In the genomic region with DNA sequence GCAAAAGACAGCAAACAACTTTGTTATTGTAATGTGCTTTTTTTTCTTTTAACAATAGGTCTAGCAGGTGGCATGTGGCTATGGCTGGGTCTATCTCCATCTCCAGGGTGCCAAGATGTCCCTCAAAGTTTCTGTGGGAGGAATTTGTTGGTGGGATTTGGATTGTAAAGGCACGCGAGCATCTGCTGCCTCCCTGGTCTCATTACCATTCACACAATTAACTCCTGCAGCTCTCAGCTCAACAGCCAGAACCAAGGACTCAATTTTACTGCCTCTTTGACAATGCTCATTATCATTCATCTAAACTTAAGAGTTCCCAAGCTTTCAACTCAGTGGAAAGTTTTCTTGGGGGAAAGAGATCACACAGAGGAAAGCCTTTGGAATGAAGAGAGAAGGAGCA, we compare ENCODE assay signal across 20 cellular contexts. TPM values are rescaled to one million over a fixed set of nuclear protein-coding genes. Genes with fewer than 3 reads are reported as not detected.
A peak's percentile ranks its signal among the peaks of the same experiment; 100 is the strongest.
DNase-seq lines count a peak whose midpoint lies in the region; ATAC-seq and TF ChIP-seq lines count a peak whose summit lies in the region.
"Had no signal": no experiment of that assay in that cellular context is flagged by ENCODE, and none has a peak within 500 bp of the region (broad histone marks: within the 10 kb centered on the region; RNA-seq: fewer than 3 reads in every experiment).

No MANE protein-coding gene starts in this region.

- CTCF ChIA-PET in WTC11 (lab: Charles Lee) = no interaction called here

- H3K27ac Mint-ChIP-seq in WTC11 (peak overlapping the region; percentile 97), immature natural killer cell (no peak overlapping the region)
- H3K27ac Mint-ChIP-seq: CD8-positive, alpha-beta T cell; naive thymus-derived CD4-positive, alpha-beta T cell; stimulated activated naive CD8-positive, alpha-beta T cell treated with anti-CD3 and anti-CD28 coated beads, Interleukin-15, Interleukin-2, amounts not matched to agents 100 ng/mL and 50 ng/mL, for 24 hours had no signal

- H3K9me2 ChIP-seq in GM23248 (ENCODE audit: insufficient read depth) = no peaks in the 10 kb centered on the region

- no peaks in the 10 kb centered on the region for H3K79me2 ChIP-seq in GM23248 (ENCODE audit: insufficient read depth)

- no peaks in the 10 kb centered on the region for H3K27me3 ChIP-seq in GM23248 (replicated peaks; ENCODE audit: insufficient read depth)
- no peaks in the 10 kb centered on the region for H3K27me3 ChIP-seq in iPS-18a (ENCODE audit: control insufficient read depth, insufficient read depth, low read length)
- H3K27me3 ChIP-seq in rectal smooth muscle tissue (ENCODE audit: control insufficient read depth, insufficient read depth, low read length) = no peaks in the 10 kb centered on the region
- H3K27me3 ChIP-seq: adrenal gland had no signal

- H3K4me2 ChIP-seq in GM23248 (ENCODE audit: unreplicated experiment) = peak overlapping the region; percentile 94

- TF ChIP-seq CTCF in WTC11 (IDR thresholded peaks at IDR 0.05) = no peak

- H3K4me1 Mint-ChIP-seq in WTC11 = peaks cover 59% of the 10 kb centered on the region
- no peaks in the 10 kb centered on the region for H3K4me1 Mint-ChIP-seq in immature natural killer cell

- no peaks in the 10 kb centered on the region for H4K20me1 ChIP-seq in GM23248 (ENCODE audit: insufficient read depth)

- peak overlapping the region; percentile 77 for H3K27ac ChIP-seq in GM23248
- peak overlapping the region; percentile 43 for H3K27ac ChIP-seq in iPS-18a (ENCODE audit: low read length)
- peak overlapping the region; percentile 72 for H3K27ac ChIP-seq in rectal smooth muscle tissue (ENCODE audit: low read depth, low read length)

- DNase-seq in GM23248 (no peak), WTC11 (ENCODE audit: low spot score) (peak; percentile 35), immature natural killer cell (no peak), KBM-7 (no peak), NCI-H774 (lab: John Stamatoyannopoulos, UW) (no peak)
- DNase-seq: activated CD4-positive, CD25-positive, alpha-beta regulatory T cell; adrenal gland; caudate nucleus; CD8-positive, alpha-beta T cell; effector CD4-positive, alpha-beta T cell; naive thymus-derived CD4-positive, alpha-beta T cell; NCI-H1436 treated with DMSO at 0.1 percent for 48 hours; NCI-H226; Right ventricle myocardium superior; T-helper 2 cell had no signal

- WGBS in GM23248 (ENCODE audit: low coverage in 1 of 2, low lambda C conversion rate in 2 of 2, missing lambda C conversion rate in 2 of 2), 2 experiments = 31 to 32% methylated on average over 2 of the region's 2 CpGs

- H3K36me3 ChIP-seq in GM23248 (ENCODE audit: low read depth) (no peaks in the 10 kb centered on the region), iPS-18a (ENCODE audit: control insufficient read depth, low read depth, low read length) (no peaks in the 10 kb centered on the region), rectal smooth muscle tissue (ENCODE audit: control insufficient read depth, insufficient read depth, low read length) (no peaks in the 10 kb centered on the region)
- H3K36me3 ChIP-seq: adrenal gland had no signal

- peaks cover 54% of the 10 kb centered on the region for H3K4me1 ChIP-seq in GM23248 (ENCODE audit: insufficient read depth)
- H3K4me1 ChIP-seq in iPS-18a (ENCODE audit: control insufficient read depth, low read depth, low read length) = peaks cover 60% of the 10 kb centered on the region
- H3K4me1 ChIP-seq in rectal smooth muscle tissue (ENCODE audit: control insufficient read depth, insufficient read depth, low read length) = peaks cover 13% of the 10 kb centered on the region
- H3K4me1 ChIP-seq: adrenal gland had no signal

- peaks cover 20% of the 10 kb centered on the region for H3F3A ChIP-seq in GM23248 (ENCODE audit: insufficient read depth)

- no peaks in the 10 kb centered on the region for H3K36me3 Mint-ChIP-seq in WTC11
- H3K36me3 Mint-ChIP-seq in immature natural killer cell = no peaks in the 10 kb centered on the region
- H3K36me3 Mint-ChIP-seq: CD8-positive, alpha-beta T cell; naive thymus-derived CD4-positive, alpha-beta T cell had no signal

- peak overlapping the region; percentile 47 for H3K4me3 Mint-ChIP-seq in WTC11
- no peak overlapping the region for H3K4me3 Mint-ChIP-seq in immature natural killer cell
- H3K4me3 Mint-ChIP-seq: CD8-positive, alpha-beta T cell; naive thymus-derived CD4-positive, alpha-beta T cell; stimulated activated naive CD8-positive, alpha-beta T cell treated with anti-CD3 and anti-CD28 coated beads, Interleukin-15, Interleukin-2, amounts not matched to agents 100 ng/mL and 50 ng/mL, for 24 hours had no signal

- H3K9ac ChIP-seq in GM23248 (peak overlapping the region; percentile 72), iPS-18a (ENCODE audit: low read length) (peak overlapping the region; percentile 6), rectal smooth muscle tissue (ENCODE audit: low read length) (no peak overlapping the region)

- H3K9me3 Mint-ChIP-seq in WTC11 = peaks cover 3% of the 10 kb centered on the region; the same call in 1 of the 2 replicates
- peaks cover 0 to 43% (median 18%) of the 10 kb centered on the region in 6 donors for H3K9me3 Mint-ChIP-seq in immature natural killer cell

- ATAC-seq in WTC11 = peak; percentile 95
- no peak for ATAC-seq in GM18511 (IDR thresholded peaks at IDR 0.05; ENCODE audit: unreplicated experiment)
- ATAC-seq: CD8-positive, alpha-beta T cell; naive thymus-derived CD4-positive, alpha-beta T cell had no signal

- H3K9me3 ChIP-seq in GM23248 (ENCODE audit: low read depth) (no peaks in the 10 kb centered on the region), iPS-18a (ENCODE audit: control insufficient read depth, low read depth, low read length) (no peaks in the 10 kb centered on the region)
- H3K9me3 ChIP-seq: adrenal gland had no signal

- POLR2A ChIA-PET in WTC11 (lab: Charles Lee) = interaction anchor here (0.7 kb wide), 1 partner anchor 18 kb away, joined by 3 read pairs; no protein-coding TSS in a partner anchor

- H3K27me3 Mint-ChIP-seq in WTC11 (ENCODE audit: low read depth) = peaks cover 11% of the 10 kb centered on the region
- peaks cover 0 to 3% (median 0%) of the 10 kb centered on the region in 3 donors for H3K27me3 Mint-ChIP-seq in immature natural killer cell (ENCODE audit: low read depth in 3 of 3)
- H3K27me3 Mint-ChIP-seq: naive thymus-derived CD4-positive, alpha-beta T cell; stimulated activated naive CD8-positive, alpha-beta T cell treated with anti-CD3 and anti-CD28 coated beads, Interleukin-15, Interleukin-2, amounts not matched to agents 100 ng/mL and 50 ng/mL, for 24 hours had no signal

- H2AFZ ChIP-seq in GM23248 = peak overlapping the region; percentile 84

- in situ Hi-C loops in GM23248 (cut with MboI) = loop anchor here (25.0 kb wide), 2 partner anchors 319 to 1144 kb away; no protein-coding TSS in a partner anchor
- in situ Hi-C loops in KBM-7 (cut with MboI; ENCODE audit: low pct_unique_long_range_greater_than_20kb, low sequenced_read_pairs) = no loop called here

- H3K4me3 ChIP-seq in GM23248 (peak overlapping the region; percentile 68; the same call in 1 of the 2 replicates), iPS-18a (ENCODE audit: low read length) (peak overlapping the region; percentile 34), rectal smooth muscle tissue (ENCODE audit: low read length) (no peak overlapping the region)

TF ChIP-seq in WTC11, 78 proteins besides CTCF, POLR2A, EP300 and RAD21 (continues in another document):
- TF ChIP-seq SMAD3 (CRISPR knock-in tag; IDR thresholded peaks at IDR 0.05; ENCODE audit: borderline replicate concordance) = no peak
- no peak for TF ChIP-seq RORB (CRISPR knock-in tag; IDR thresholded peaks at IDR 0.05)
- TF ChIP-seq TEAD1 (CRISPR knock-in tag; IDR thresholded peaks at IDR 0.05) = peak; percentile 86; the same call in 1 of the 2 replicates
- no peak for TF ChIP-seq PREB (CRISPR knock-in tag; IDR thresholded peaks at IDR 0.05; ENCODE audit: borderline replicate concordance)
- TF ChIP-seq ETV6 (CRISPR knock-in tag; IDR thresholded peaks at IDR 0.05) = peak; percentile 79; the same call in 1 of the 2 replicates
- TF ChIP-seq KAT7 (CRISPR knock-in tag; IDR thresholded peaks at IDR 0.05; ENCODE audit: borderline replicate concordance) = no peak
- TF ChIP-seq ZNF425 (CRISPR knock-in tag; conservative IDR thresholded peaks at IDR 0.05) = 0 out of 2 replicates have a peak, but pooled peaks have one; percentile 72
- TF ChIP-seq FOXP1 (CRISPR knock-in tag; IDR thresholded peaks at IDR 0.05; ENCODE audit: borderline replicate concordance) = no peak

RNA-seq across cellular contexts. Expression of gene PCDH18, which starts 10.9 kb away (rescaled TPM):
- total RNA-seq in GM23248 (2014; rRNA removed; shearing (Covaris generic)) = 236 and 255 TPM in 2 replicates
- 114 and 119 TPM in 2 replicates for polyA plus RNA-seq in GM23248 (2016; fragmentation: Nextera tagmentation; extraction: Ambion mirVana)
- 28.0 to 41.2 TPM (median 38.8 TPM) in 3 replicates for total RNA-seq in WTC11 (2021)
- polyA plus RNA-seq in immature natural killer cell = not detected
- total RNA-seq: CD8-positive, alpha-beta T cell; HT-29 had no signal
